4 cellular contexts compared by ENCODE assay signal in the genomic region with DNA sequence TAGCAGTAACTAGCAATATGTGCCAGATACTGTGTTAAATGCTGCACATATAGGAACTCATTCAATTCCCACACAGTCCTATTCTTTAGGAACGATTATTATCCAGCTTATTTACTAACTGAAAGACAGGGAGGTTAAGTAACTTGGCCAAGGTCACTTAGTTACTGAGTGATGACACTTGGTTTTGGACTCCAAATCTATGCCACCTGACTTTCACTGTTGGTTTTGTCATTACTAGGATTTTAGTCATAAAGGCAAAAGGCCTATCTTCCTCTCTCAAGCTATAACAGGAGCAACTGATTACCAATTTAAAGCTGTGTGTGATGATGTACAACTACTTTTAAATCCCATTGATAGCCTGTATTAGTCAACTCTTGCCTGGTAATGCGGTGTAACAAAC.
"Had no signal": no experiment of that assay in that cellular context is flagged by ENCODE, and none has a peak within 500 bp of the region (broad histone marks: within the 10 kb centered on the region; RNA-seq: fewer than 3 reads in every experiment).

No MANE protein-coding gene starts in this region.

- H3K4me3 Mint-ChIP-seq: GM23338, H9, IgD-negative memory B cell had no signal

- H3K4me2 ChIP-seq: GM23338 had no signal

- H3K4me3 ChIP-seq: GM23338 had no signal

- H3K4me1 Mint-ChIP-seq: IgD-negative memory B cell had no signal

- H3K27ac Mint-ChIP-seq: GM23338, H9, IgD-negative memory B cell had no signal

- H2AFZ ChIP-seq: GM23338 had no signal

- DNase-seq: H9, HCEC 1CT had no signal

- ATAC-seq: GM23338 had no signal

- H3K9me3 Mint-ChIP-seq: GM23338, H9 had no signal
